ENCODE assay signal across 15 cellular contexts in the genomic region with DNA sequence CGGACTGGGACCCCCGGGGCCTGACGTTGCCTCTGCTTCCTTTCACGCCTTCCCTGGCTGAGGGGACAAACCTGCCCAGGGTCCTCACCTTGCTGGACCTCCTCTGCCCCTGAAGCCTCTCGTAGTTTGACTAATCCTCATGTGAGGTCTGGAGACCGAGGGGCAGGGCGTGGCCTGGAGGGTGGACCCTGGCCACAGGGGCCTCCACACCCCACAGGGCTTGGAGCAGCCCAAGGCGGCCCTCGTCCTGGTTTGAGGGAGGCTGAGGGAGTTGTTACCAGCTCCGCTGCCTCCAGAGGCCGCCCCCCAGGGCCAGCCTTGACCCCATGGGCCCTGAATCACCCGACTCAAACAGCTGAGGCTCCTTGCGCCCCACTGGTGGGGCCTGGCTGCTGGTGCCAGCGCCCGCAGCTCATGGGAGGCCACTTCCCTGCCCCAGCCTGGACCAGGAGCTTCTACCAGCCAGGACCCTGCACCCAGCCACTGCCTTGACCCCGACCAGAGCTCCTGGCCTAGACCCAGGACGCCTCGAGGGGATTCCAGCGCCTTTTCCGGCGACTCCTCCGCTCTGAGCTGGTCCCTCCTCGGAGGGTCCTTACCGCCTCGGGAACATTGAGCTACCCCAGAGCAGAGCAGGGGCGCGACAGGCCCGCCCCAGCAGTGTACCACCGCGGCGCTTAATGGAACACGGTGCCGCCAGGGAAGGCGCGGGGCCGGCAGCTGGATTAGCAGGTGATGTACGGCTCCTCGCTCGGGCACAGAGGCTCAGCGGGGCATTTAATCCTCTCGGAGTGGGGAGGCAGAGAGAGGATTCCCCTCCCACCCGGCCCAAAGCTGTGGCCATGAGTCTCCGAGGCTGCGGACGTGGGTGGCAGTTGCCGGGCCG. TPM values are rescaled to one million over a fixed set of nuclear protein-coding genes. Genes with fewer than 3 reads are reported as not detected.
DNase-seq lines count a peak whose midpoint lies in the region; ATAC-seq, FAIRE-seq and TF ChIP-seq lines count a peak whose summit lies in the region.
"Had no signal": no experiment of that assay in that cellular context is flagged by ENCODE, and none has a peak within 500 bp of the region (broad histone marks: within the 10 kb centered on the region; RNA-seq: fewer than 3 reads in every experiment).

No MANE protein-coding gene starts in this region.

- in situ Hi-C loops in HepG2 (cut with HindIII; ENCODE audit: extremely low pct_ligation_motif_present, low pct_unique_long_range_greater_than_20kb), result no loop called here

- POLR2A ChIA-PET in HepG2 (lab: Yijun Ruan, JAX), result no interaction called here

- H3K79me2 ChIP-seq in HepG2 (ENCODE audit: insufficient read depth, low read length), result peaks cover 15% of the 10 kb centered on the region

- no peak for ATAC-seq in HepG2
- ATAC-seq in right lobe of liver, result no peak
- ATAC-seq in HG02610 (IDR thresholded peaks at IDR 0.05; ENCODE audit: unreplicated experiment), result no peak
- ATAC-seq: stimulated activated memory B cell treated with anti-CD40 and anti-IgM and Interleukin-4, amounts not matched to agents 10 μg/mL and 1 μg/mL and 100 μg/mL, for 72 hours had no signal

- CTCF ChIA-PET in HepG2 (lab: Yijun Ruan, JAX; ENCODE audit: low intra/inter-chr PET ratio, low total read pairs), result no interaction called here

- no peak overlapping the region for H3K9ac ChIP-seq in HepG2 (ENCODE audit: insufficient read depth, low read depth, low read length)

- peaks cover 29% of the 10 kb centered on the region for H3K4me1 ChIP-seq in HepG2 (ENCODE audit: insufficient read depth, low read length)
- peaks cover 0 to 16% (median 3%) of the 10 kb centered on the region in 4 donors for H3K4me1 ChIP-seq in right lobe of liver
- peaks cover 43% of the 10 kb centered on the region for H3K4me1 ChIP-seq in ectodermal cell (ENCODE audit: control insufficient read depth, insufficient read depth, low read length)

- intact Hi-C loops in HepG2 (cut with micrococcal nuclease; ENCODE audit: unreplicated experiment) (no loop called here), right lobe of liver (cut with DNase I) (loop anchor here in 1 of 2 donors (10.0 kb wide), 1 partner anchor 65 kb away; no protein-coding TSS in a partner anchor)

- H4K20me1 ChIP-seq in HepG2 (ENCODE audit: insufficient read depth, low read length), result peaks cover 69% of the 10 kb centered on the region

- H3K27ac ChIP-seq in HepG2 (ENCODE audit: extremely low read length, insufficient read depth, low read length) (no peak overlapping the region), right lobe of liver (no peak overlapping the region), ectodermal cell (ENCODE audit: insufficient read depth, low read depth, low read length, poor library complexity, severe bottlenecking) (peak overlapping the region; percentile 55)

- TF ChIP-seq POLR2A in HepG2 (IDR thresholded peaks at IDR 0.05; ENCODE audit: insufficient read depth in 1 of 2, low read depth in 2 of 2, low read length in 2 of 2), result no peak
- no peak for TF ChIP-seq POLR2A in right lobe of liver (IDR thresholded peaks at IDR 0.05)

- H2AFZ ChIP-seq in HepG2 (ENCODE audit: low read length), result no peak overlapping the region

- no peak for TF ChIP-seq RAD21 in HepG2 (CRISPR knock-in tag; IDR thresholded peaks at IDR 0.05)

- DNase-seq in HepG2 (ENCODE audit: low spot score), result no peak
- DNase-seq in right lobe of liver, result no peak
- peak; percentile 91 for DNase-seq in NCI-H510A treated with DMSO at 0.1 percent for 48 hours (lab: John Stamatoyannopoulos, UW)
- no peak for DNase-seq in T-helper 2 cell
- no peak for DNase-seq in central memory CD4-positive, alpha-beta T cell
- DNase-seq in GM19239 (ENCODE audit: insufficient read length, low spot score), result no peak
- DNase-seq: activated CD4-positive, alpha-beta T cell treated with anti-CD3 and anti-CD28 coated beads, Interleukin-2, amount 10 ng/mL, durations not matched to agents 24 days and 14 days; activated T-cell treated with anti-CD3 and anti-CD28 coated beads, Interleukin-2, amount 50 U/mL, for 24 hours; foreskin melanocyte; T-helper 9 cell; transverse colon had no signal

- FAIRE-seq in HepG2 (lab: Jason Lieb, UNC), result no peak
- FAIRE-seq in GM19239 (lab: Jason Lieb, UNC), result no peak
- FAIRE-seq: endothelial cell of umbilical vein had no signal

- no TSS peak for BruUV-seq in HepG2 (replicated peaks; lab: Mats Ljungman, UMichigan)

- H3K36me3 ChIP-seq in HepG2 (replicated peaks in 1 of 2; ENCODE audit: control insufficient read depth in 1 of 2, insufficient read depth in 2 of 2, low read length in 2 of 2) (peaks cover 40 to 48% of the 10 kb centered on the region in 2 experiments), right lobe of liver (peaks cover 0 to 29% (median under 1%) of the 10 kb centered on the region in 4 donors), ectodermal cell (ENCODE audit: control insufficient read depth, insufficient read depth, low read length) (no peaks in the 10 kb centered on the region)

- TF ChIP-seq CTCF in HepG2 (CRISPR knock-in tag; IDR thresholded peaks at IDR 0.05) (no peak), right lobe of liver (IDR thresholded peaks at IDR 0.05) (no peak)

- H3K4me3 ChIP-seq in HepG2 (replicated peaks in 1 of 3; ENCODE audit: insufficient read depth in 1 of 3, low read depth in 2 of 3, low read length in 3 of 3) (no peak overlapping the region), right lobe of liver (no peak overlapping the region), ectodermal cell (ENCODE audit: insufficient read depth, low read depth, low read length) (no peak overlapping the region)
- H3K4me3 ChIP-seq: transverse colon had no signal

- H3K4me2 ChIP-seq in HepG2 (ENCODE audit: low read depth, low read length), result no peak overlapping the region

- WGBS in HepG2 (ENCODE audit: low lambda C conversion rate), result 96% methylated on average over 40 of the region's 47 CpGs
- 84% methylated on average over 6 of the region's 47 CpGs for WGBS in right lobe of liver (ENCODE audit: insufficient coverage, low coverage, low lambda C conversion rate, missing lambda C conversion rate)
- WGBS in ectodermal cell, 2 experiments, result 79 to 85% methylated on average over 47 of the region's 47 CpGs

- no peaks in the 10 kb centered on the region for H3K9me3 ChIP-seq in HepG2 (ENCODE audit: low read length)
- H3K9me3 ChIP-seq in right lobe of liver, result no peaks in the 10 kb centered on the region
- H3K9me3 ChIP-seq in ectodermal cell (ENCODE audit: control insufficient read depth, low read length), result no peaks in the 10 kb centered on the region
- H3K9me3 ChIP-seq: transverse colon had no signal

- no peak for TF ChIP-seq EP300 in HepG2 (IDR thresholded peaks at IDR 0.05; ENCODE audit: low read depth in 2 of 2, low read length in 2 of 2)
- TF ChIP-seq EP300 in HepG2 (CRISPR knock-in tag; IDR thresholded peaks at IDR 0.05; ENCODE audit: borderline replicate concordance), result no peak

- H3K27me3 ChIP-seq in HepG2 (ENCODE audit: control insufficient read depth in 1 of 2, insufficient read depth in 2 of 2, low read length in 2 of 2), result no peaks in the 10 kb centered on the region
- H3K27me3 ChIP-seq in right lobe of liver, result no peaks in the 10 kb centered on the region
- H3K27me3 ChIP-seq in ectodermal cell (ENCODE audit: control insufficient read depth, insufficient read depth, low read length, poor library complexity, severe bottlenecking), result no peaks in the 10 kb centered on the region
- H3K27me3 ChIP-seq: transverse colon had no signal

RNA-seq across cellular contexts. Expression of a gene that starts 37.1 kb away (rescaled TPM):
- total RNA-seq in HepG2 (2016; rRNA removed; fragmentation: Illumina TruSeq; extraction: Trizol) (16.1 and 19.5 TPM in 2 replicates), right lobe of liver (10 to 100 TPM; 30.0 to 48.0 (median 38.8) TPM)
- 13.0 and 16.7 TPM in 2 replicates for total RNA-seq in HepG2 (2016; cell fraction: cytosol; rRNA removed; fragmentation: Illumina TruSeq; extraction: Trizol; ENCODE audit: low read depth)
- 15.4 and 17.4 TPM in 2 replicates for total RNA-seq in HepG2 (2016; cell fraction: insoluble cytoplasmic fraction; rRNA removed; fragmentation: Illumina TruSeq; extraction: Trizol)
- total RNA-seq in HepG2 (2016; cell fraction: membrane; rRNA removed; fragmentation: Illumina TruSeq; extraction: Trizol), result 18.2 and 21.4 TPM in 2 replicates
- 31.6 and 33.0 TPM in 2 replicates for total RNA-seq in HepG2 (2016; cell fraction: nucleus; rRNA removed; fragmentation: Illumina TruSeq; extraction: Trizol)
- 31.2 and 37.7 TPM in 2 replicates for polyA plus RNA-seq in HepG2 (2011; rRNA removed)
- polyA plus RNA-seq in HepG2 (2011; cell fraction: cytosol; rRNA removed), result 20.9 and 26.7 TPM in 2 replicates
- 132 and 135 TPM in 2 replicates for polyA plus RNA-seq in HepG2 (2011; cell fraction: nucleus; rRNA removed)
- 43.5 and 43.7 TPM in 2 replicates for polyA plus RNA-seq in HepG2 (2012)
- 1.4 and 1.7 TPM in 2 replicates for polyA plus RNA-seq in HepG2 (2016; cell fraction: cytosol; fragmentation: Illumina TruSeq; extraction: Trizol; ENCODE audit: low read depth)
- 22.8 and 30.2 TPM in 2 replicates for polyA plus RNA-seq in HepG2 (2016; cell fraction: insoluble cytoplasmic fraction; fragmentation: Illumina TruSeq; extraction: Trizol; ENCODE audit: low read depth)
- polyA plus RNA-seq in HepG2 (2016; cell fraction: membrane; fragmentation: Illumina TruSeq; extraction: Trizol; ENCODE audit: low read depth), result 4.4 and 5.4 TPM in 2 replicates
- polyA plus RNA-seq in HepG2 (2016; cell fraction: nucleus; fragmentation: Illumina TruSeq; extraction: Trizol; ENCODE audit: insufficient read depth, low read depth), result 70.9 and 78.3 TPM in 2 replicates
- polyA minus RNA-seq in HepG2 (2011; rRNA and poly(A)+ RNA removed; ENCODE audit: low replicate concordance), result 24.8 and 50.4 TPM in 2 replicates
- 36.3 and 45.8 TPM in 2 replicates for polyA minus RNA-seq in HepG2 (2011; cell fraction: cytosol; rRNA and poly(A)+ RNA removed)
- 83.8 and 96.8 TPM in 2 replicates for polyA minus RNA-seq in HepG2 (2011; cell fraction: nucleus; rRNA and poly(A)+ RNA removed)
- 22.2 TPM for polyA plus RNA-seq in ectodermal cell (2013, experiment 1 of 4)
- polyA plus RNA-seq in ectodermal cell (2013, experiment 2 of 4), result 29.1 TPM
- 22.7 TPM for polyA plus RNA-seq in ectodermal cell (2013, experiment 3 of 4)
- 23.8 TPM for polyA plus RNA-seq in ectodermal cell (2013, experiment 4 of 4)

RNA-seq across cellular contexts. Expression of a gene that starts 38.5 kb away (rescaled TPM):
- total RNA-seq in HepG2 (2016; rRNA removed; fragmentation: Illumina TruSeq; extraction: Trizol) (48.3 and 61.7 TPM in 2 replicates), right lobe of liver (1 to 10 TPM in 4 of 6 experiments, under 1 TPM in 2; 0.49 to 4.7 (median 1.3) TPM)
- 23.8 and 27.0 TPM in 2 replicates for total RNA-seq in HepG2 (2016; cell fraction: cytosol; rRNA removed; fragmentation: Illumina TruSeq; extraction: Trizol; ENCODE audit: low read depth)
- 48.0 and 66.5 TPM in 2 replicates for total RNA-seq in HepG2 (2016; cell fraction: insoluble cytoplasmic fraction; rRNA removed; fragmentation: Illumina TruSeq; extraction: Trizol)
- total RNA-seq in HepG2 (2016; cell fraction: membrane; rRNA removed; fragmentation: Illumina TruSeq; extraction: Trizol), result 37.7 and 42.3 TPM in 2 replicates
- 23.1 and 24.3 TPM in 2 replicates for total RNA-seq in HepG2 (2016; cell fraction: nucleus; rRNA removed; fragmentation: Illumina TruSeq; extraction: Trizol)
- polyA plus RNA-seq in HepG2 (2011; rRNA removed), result 7.7 and 10.6 TPM in 2 replicates
- 8.9 and 11.0 TPM in 2 replicates for polyA plus RNA-seq in HepG2 (2011; cell fraction: cytosol; rRNA removed)
- polyA plus RNA-seq in HepG2 (2011; cell fraction: nucleus; rRNA removed), result 3.9 and 4.5 TPM in 2 replicates
- polyA plus RNA-seq in HepG2 (2012), result 5.7 and 16.9 TPM in 2 replicates
- polyA plus RNA-seq in HepG2 (2016; cell fraction: cytosol; fragmentation: Illumina TruSeq; extraction: Trizol; ENCODE audit: low read depth), result 28.1 and 34.5 TPM in 2 replicates
- polyA plus RNA-seq in HepG2 (2016; cell fraction: insoluble cytoplasmic fraction; fragmentation: Illumina TruSeq; extraction: Trizol; ENCODE audit: low read depth), result 76.0 and 95.5 TPM in 2 replicates
- 36.4 and 39.0 TPM in 2 replicates for polyA plus RNA-seq in HepG2 (2016; cell fraction: membrane; fragmentation: Illumina TruSeq; extraction: Trizol; ENCODE audit: low read depth)
- polyA plus RNA-seq in HepG2 (2016; cell fraction: nucleus; fragmentation: Illumina TruSeq; extraction: Trizol; ENCODE audit: insufficient read depth, low read depth), result 38.9 and 39.5 TPM in 2 replicates
- 7.2 and 33.6 TPM in 2 replicates for polyA minus RNA-seq in HepG2 (2011; rRNA and poly(A)+ RNA removed; ENCODE audit: low replicate concordance)
- 3.9 and 4.1 TPM in 2 replicates for polyA minus RNA-seq in HepG2 (2011; cell fraction: cytosol; rRNA and poly(A)+ RNA removed)
- polyA minus RNA-seq in HepG2 (2011; cell fraction: nucleus; rRNA and poly(A)+ RNA removed), result 4.7 and 6.2 TPM in 2 replicates
- 54.2 TPM for polyA plus RNA-seq in ectodermal cell (2013, experiment 1 of 4)
- 54.0 TPM for polyA plus RNA-seq in ectodermal cell (2013, experiment 2 of 4)
- 43.2 TPM for polyA plus RNA-seq in ectodermal cell (2013, experiment 3 of 4)
- polyA plus RNA-seq in ectodermal cell (2013, experiment 4 of 4), result 41.8 TPM

Comparison
In these comparisons a context has a peak if more than half of its experiments do, and no peak if none do; other contexts are left out.
1. RNA of a gene that starts 38.5 kb away (total RNA-seq): 23.1 to 66.5 TPM in HepG2; 0.49 to 4.7 TPM in right lobe of liver; every median in the first group is over 4 times any median in the second.